1 cellular context compared by ENCODE assay signal in the genomic region with DNA sequence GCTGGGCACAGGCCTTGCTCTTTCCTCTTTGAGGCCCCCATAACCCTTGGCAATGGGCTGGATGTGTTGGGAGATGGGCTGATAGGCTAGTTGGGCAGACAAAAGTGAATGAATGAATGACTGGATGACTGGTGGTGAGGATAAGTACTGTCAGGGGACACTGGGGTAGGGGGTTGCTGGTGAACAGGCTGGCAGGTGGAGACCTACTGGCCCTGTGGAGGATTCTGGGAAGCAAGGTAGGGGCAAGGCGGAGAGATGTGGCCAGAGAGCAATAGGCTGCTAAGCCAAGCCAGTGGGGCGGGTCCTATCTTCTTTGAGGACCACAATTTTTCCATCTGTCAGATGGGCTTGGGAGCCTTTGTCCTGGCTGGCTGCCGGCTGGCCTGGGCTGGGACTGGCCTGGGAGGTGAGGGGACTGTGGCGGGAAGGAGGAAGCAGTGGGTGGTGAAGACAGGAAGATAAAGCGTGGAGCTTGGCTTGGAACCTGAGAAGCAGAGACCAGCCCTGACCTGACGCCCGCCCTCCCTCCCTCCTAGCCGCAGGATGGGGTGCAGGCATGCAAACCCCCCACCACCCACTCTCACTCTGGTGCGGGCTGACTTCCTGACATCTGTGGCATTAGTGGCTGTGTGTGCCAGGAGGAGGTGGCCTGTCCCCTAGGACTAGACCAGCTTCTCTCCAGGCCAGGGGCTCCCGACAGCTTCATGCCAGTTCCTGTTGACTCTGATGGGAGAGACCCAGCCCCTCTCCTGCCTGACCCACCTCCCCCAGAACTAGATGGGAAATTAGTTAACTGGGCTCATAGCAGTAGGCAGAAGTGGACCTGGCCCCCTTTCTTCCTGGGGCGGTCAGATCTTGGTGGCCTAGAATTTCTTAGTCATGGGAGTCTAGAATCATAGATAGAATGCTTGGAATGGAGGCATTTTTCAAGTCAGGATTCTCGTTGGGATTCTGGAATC.
TF ChIP-seq lines count a peak whose summit lies in the region.

No MANE protein-coding gene starts in this region.

TF ChIP-seq in H1, 55 proteins besides CTCF, POLR2A, EP300 and RAD21:
- TF ChIP-seq JUND (IDR thresholded peaks at IDR 0.05; ENCODE audit: low read length) (no peak), FOSL1 (IDR thresholded peaks at IDR 0.05; ENCODE audit: insufficient read depth, low read depth, low read length) (no peak), TAF7 (optimal IDR thresholded peaks at IDR 0.05; ENCODE audit: borderline replicate concordance, low read depth, low read length) (no peak), POU5F1 (IDR thresholded peaks at IDR 0.05; ENCODE audit: low read depth, low read length) (no peak), SIX5 (IDR thresholded peaks at IDR 0.05; ENCODE audit: low read depth, low read length) (no peak), TBP (IDR thresholded peaks at IDR 0.05; ENCODE audit: low read depth, low read length) (no peak), TAF1 (IDR thresholded peaks at IDR 0.05; ENCODE audit: low read depth, low read length) (no peak), ASH2L (IDR thresholded peaks at IDR 0.05; ENCODE audit: low read length) (no peak), CREB1 (IDR thresholded peaks at IDR 0.05) (no peak), CHD1 (IDR thresholded peaks at IDR 0.05; ENCODE audit: low read depth, low read length) (no peak), CBX5 (IDR thresholded peaks at IDR 0.05; ENCODE audit: low read depth, low read length) (no peak), MAFK (IDR thresholded peaks at IDR 0.05; ENCODE audit: low read depth, low read length) (no peak)
- TF ChIP-seq, protein P1, sequence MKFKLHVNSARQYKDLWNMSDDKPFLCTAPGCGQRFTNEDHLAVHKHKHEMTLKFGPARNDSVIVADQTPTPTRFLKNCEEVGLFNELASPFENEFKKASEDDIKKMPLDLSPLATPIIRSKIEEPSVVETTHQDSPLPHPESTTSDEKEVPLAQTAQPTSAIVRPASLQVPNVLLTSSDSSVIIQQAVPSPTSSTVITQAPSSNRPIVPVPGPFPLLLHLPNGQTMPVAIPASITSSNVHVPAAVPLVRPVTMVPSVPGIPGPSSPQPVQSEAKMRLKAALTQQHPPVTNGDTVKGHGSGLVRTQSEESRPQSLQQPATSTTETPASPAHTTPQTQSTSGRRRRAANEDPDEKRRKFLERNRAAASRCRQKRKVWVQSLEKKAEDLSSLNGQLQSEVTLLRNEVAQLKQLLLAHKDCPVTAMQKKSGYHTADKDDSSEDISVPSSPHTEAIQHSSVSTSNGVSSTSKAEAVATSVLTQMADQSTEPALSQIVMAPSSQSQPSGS (IDR thresholded peaks at IDR 0.05; ENCODE audit: low read length) = no peak
